Comparison of ENCODE assay signal across 17 cellular contexts in genomic region chr10:6602700-6603084, GRCh38. TPM values are rescaled to one million over a fixed set of nuclear protein-coding genes. Genes with fewer than 3 reads are reported as not detected.
DNase-seq lines count a peak whose midpoint lies in the region; ATAC-seq and TF ChIP-seq lines count a peak whose summit lies in the region.
"Had no signal": no experiment of that assay in that cellular context is flagged by ENCODE, and none has a peak within 500 bp of the region (broad histone marks: within the 10 kb centered on the region; RNA-seq: fewer than 3 reads in every experiment).

No MANE protein-coding gene starts in this region.

- H3K27me3 ChIP-seq in CD4-positive, alpha-beta T cell (ENCODE audit: control insufficient read depth, insufficient read depth, low read length) = no peaks in the 10 kb centered on the region

- no peak for TF ChIP-seq CTCF in CD4-positive, alpha-beta T cell (IDR thresholded peaks at IDR 0.05)

- intact Hi-C loops in CD4-positive, alpha-beta T cell (cut with DNase I, micrococcal nuclease) = loop anchor here in 1 of 2 experiments (2.0 to 5.0 kb wide), 4 partner anchors 85 to 185 kb away; no protein-coding TSS in a partner anchor
- intact Hi-C loops in sciatic nerve (cut with DNase I) = no loop called here

- peaks cover 29% of the 10 kb centered on the region for H3K36me3 Mint-ChIP-seq in CD4-positive, alpha-beta T cell (ENCODE audit: low read depth)
- H3K36me3 Mint-ChIP-seq in naive thymus-derived CD8-positive, alpha-beta T cell = peaks cover 7 to 41% (median 23%) of the 10 kb centered on the region in 3 donors

- no peaks in the 10 kb centered on the region for H3K9me3 ChIP-seq in CD4-positive, alpha-beta T cell (ENCODE audit: control insufficient read depth, low read length)

- no peaks in the 10 kb centered on the region for H3K27me3 Mint-ChIP-seq in CD4-positive, alpha-beta T cell
- H3K27me3 Mint-ChIP-seq in naive thymus-derived CD8-positive, alpha-beta T cell = no peaks in the 10 kb centered on the region

- H3K4me3 Mint-ChIP-seq in CD4-positive, alpha-beta T cell = no peak overlapping the region
- H3K4me3 Mint-ChIP-seq in naive thymus-derived CD8-positive, alpha-beta T cell = peak overlapping the region in 2 of 10 donors; percentile 47 to 68

- POLR2A ChIA-PET in CD4-positive, alpha-beta T cell (lab: Charles Lee) = interaction anchor here (0.6 to 9.5 kb wide), 4 partner anchors 22 to 85 kb away, joined by 3 to 104 read pairs (median 4); partner anchors contain the start of gene PRKCQ
- POLR2A ChIA-PET in naive thymus-derived CD8-positive, alpha-beta T cell (lab: Charles Lee) = interaction anchor here (0.6 to 15.7 kb wide), 6 partner anchors 9 to 129 kb away, joined by 3 to 350 read pairs (median 6); partner anchors contain the start of gene PRKCQ

- H3K27ac Mint-ChIP-seq in CD4-positive, alpha-beta T cell = peak overlapping the region; percentile 83
- peak overlapping the region; percentile 66 to 99 (median 90) for H3K27ac Mint-ChIP-seq in naive thymus-derived CD8-positive, alpha-beta T cell

- CTCF ChIA-PET in CD4-positive, alpha-beta T cell (lab: Charles Lee) = interaction anchor here (1.2 to 5.0 kb wide), 5 partner anchors 20 to 157 kb away, joined by 3 to 55 read pairs (median 13); partner anchors contain the start of gene PRKCQ

- H3K4me1 Mint-ChIP-seq in CD4-positive, alpha-beta T cell (ENCODE audit: low read depth) = peaks cover 80% of the 10 kb centered on the region
- peaks cover 41 to 88% (median 77%) of the 10 kb centered on the region in 4 donors for H3K4me1 Mint-ChIP-seq in naive thymus-derived CD8-positive, alpha-beta T cell

- DNase-seq in CD4-positive, alpha-beta T cell = no peak
- peak; percentile 32 for DNase-seq in NCI-H526 treated with DMSO at 0.1 percent for 48 hours (lab: John Stamatoyannopoulos, UW)
- DNase-seq in globus pallidus (ENCODE audit: low spot score) = peak; percentile 84
- no peak for DNase-seq in naive thymus-derived CD8-positive, alpha-beta T cell
- DNase-seq in RPMI8226 = no peak
- no peak for DNase-seq in sciatic nerve (ENCODE audit: low spot score)
- DNase-seq: DND-41, KBM-7, NCI-H1105 treated with DMSO at 0.1 percent for 48 hours, NCI-H1694, NCI-H2081 treated with DMSO at 0.1 percent for 48 hours, NCI-H82, OCI-M1, SHP77 had no signal

- no peaks in the 10 kb centered on the region for H3K9me3 Mint-ChIP-seq in CD4-positive, alpha-beta T cell
- H3K9me3 Mint-ChIP-seq in naive thymus-derived CD8-positive, alpha-beta T cell = peaks cover 0 to 8% (median 2%) of the 10 kb centered on the region in 9 donors

- H3K27ac ChIP-seq in CD4-positive, alpha-beta T cell (ENCODE audit: low read depth, low read length) = no peak overlapping the region

- ATAC-seq in CD4-positive, alpha-beta T cell (ENCODE audit: poor library complexity) = no peak
- ATAC-seq in naive thymus-derived CD8-positive, alpha-beta T cell = no peak
- ATAC-seq in esophagus mucosa = no peak
- ATAC-seq in sciatic nerve = no peak
- ATAC-seq in HG03135 (IDR thresholded peaks at IDR 0.05; ENCODE audit: unreplicated experiment) = no peak

RNA-seq across cellular contexts. Expression of gene PRKCQ, which starts 22.6 kb away (rescaled TPM):
- total RNA-seq in CD4-positive, alpha-beta T cell = 10 to 100 TPM; 43.4 to 43.9 TPM
- total RNA-seq in naive thymus-derived CD8-positive, alpha-beta T cell = 10 to 100 TPM; 59.3 to 60.0 TPM
- polyA plus RNA-seq in naive thymus-derived CD8-positive, alpha-beta T cell = 10 to 100 TPM; 30.9 to 51.6 (median 37.6) TPM
- total RNA-seq in esophagus mucosa (0.64 TPM), sciatic nerve (0.94 TPM)
- total RNA-seq: A673 had no signal

Comparison
In these comparisons a context has a peak if more than half of its experiments do, and no peak if none do; other contexts are left out.
1. DNase-seq: peak in NCI-H526 treated with DMSO at 0.1 percent for 48 hours (single experiment) and globus pallidus (single experiment); none in CD4-positive, alpha-beta T cell (0 of 10), naive thymus-derived CD8-positive, alpha-beta T cell (0 of 10), RPMI8226 (single experiment) and sciatic nerve (single experiment).
2. RNA of gene PRKCQ, which starts 22.6 kb away (total RNA-seq): 59.3 to 60.0 TPM in naive thymus-derived CD8-positive, alpha-beta T cell and 43.4 to 43.9 TPM in CD4-positive, alpha-beta T cell; 0.94 TPM in sciatic nerve (single experiment) and 0.64 TPM in esophagus mucosa (single experiment); every median in the first group is over 10 times any median in the second.